ENCODE assay signal across 13 cellular contexts in genomic region chr5:123450114-123450513, GRCh38. TPM values are rescaled to one million over a fixed set of nuclear protein-coding genes. Genes with fewer than 3 reads are reported as not detected.
A peak's percentile ranks its signal among the peaks of the same experiment; 100 is the strongest.
DNase-seq lines count a peak whose midpoint lies in the region; ATAC-seq and TF ChIP-seq lines count a peak whose summit lies in the region.
"Had no signal": no experiment of that assay in that cellular context is flagged by ENCODE, and none has a peak within 500 bp of the region (broad histone marks: within the 10 kb centered on the region; RNA-seq: fewer than 3 reads in every experiment).

No MANE protein-coding gene starts in this region.

- H3K27ac Mint-ChIP-seq in mesothelial cell of epicardium: peak overlapping the region; percentile 70
- H3K27ac Mint-ChIP-seq: activated naive CD4-positive, alpha-beta T cell treated with anti-CD3 and anti-CD28 coated beads, Interleukin-2, amount 50 U/mL, for 24 hours; HFFc6 had no signal

- intact Hi-C loops in heart left ventricle (cut with DNase I): no loop called here

- no peaks in the 10 kb centered on the region for H3K36me3 ChIP-seq in heart left ventricle
- H3K36me3 ChIP-seq: BLaER1 treated with 17β-estradiol and CSF1 and Interleukin-3, amounts not matched to agents 10 nM and 100 nM; stomach; upper lobe of left lung had no signal

- H3K27me3 ChIP-seq in heart left ventricle: no peaks in the 10 kb centered on the region
- H3K27me3 ChIP-seq: BLaER1 treated with 17β-estradiol and CSF1 and Interleukin-3, amounts not matched to agents 10 nM and 100 nM; stomach; upper lobe of left lung had no signal

- no peaks in the 10 kb centered on the region for H3K36me3 Mint-ChIP-seq in mesothelial cell of epicardium
- H3K36me3 Mint-ChIP-seq: activated naive CD4-positive, alpha-beta T cell treated with anti-CD3 and anti-CD28 coated beads, Interleukin-2, amount 50 U/mL, for 24 hours had no signal

- TF ChIP-seq POLR2A in heart left ventricle (IDR thresholded peaks at IDR 0.05): no peak

- ATAC-seq in HG02885 (IDR thresholded peaks at IDR 0.05; ENCODE audit: poor library complexity, unreplicated experiment): peak; percentile 43
- no peak for ATAC-seq in GM18909 (IDR thresholded peaks at IDR 0.05; ENCODE audit: poor library complexity, unreplicated experiment)
- no peak for ATAC-seq in heart left ventricle

- peaks cover 0 to 9% (median 0%) of the 10 kb centered on the region in 12 donors for H3K4me1 ChIP-seq in heart left ventricle
- H3K4me1 ChIP-seq: stomach had no signal

- no peaks in the 10 kb centered on the region for H3K9me3 Mint-ChIP-seq in mesothelial cell of epicardium
- H3K9me3 Mint-ChIP-seq: activated naive CD4-positive, alpha-beta T cell treated with anti-CD3 and anti-CD28 coated beads, Interleukin-2, amount 50 U/mL, for 24 hours; HFFc6 had no signal

- no peaks in the 10 kb centered on the region for H3K27me3 Mint-ChIP-seq in mesothelial cell of epicardium (ENCODE audit: low read depth)
- H3K27me3 Mint-ChIP-seq: activated naive CD4-positive, alpha-beta T cell treated with anti-CD3 and anti-CD28 coated beads, Interleukin-2, amount 50 U/mL, for 24 hours had no signal

- no peak for TF ChIP-seq CTCF in mesothelial cell of epicardium (IDR thresholded peaks at IDR 0.05; ENCODE audit: unreplicated experiment)
- TF ChIP-seq CTCF in heart left ventricle (IDR thresholded peaks at IDR 0.05): no peak

- WGBS in heart left ventricle, 4 donors: 21 to 59% (median 46%) methylated on average over 1 of the region's 1 CpG

- DNase-seq in NCI-H2171 treated with DMSO at 0.1 percent for 48 hours (lab: John Stamatoyannopoulos, UW) (peak; percentile 37), NCI-H2171 (lab: John Stamatoyannopoulos, UW) (no peak), OCI-M1 (lab: John Stamatoyannopoulos, UW) (peak; percentile 0), mesothelial cell of epicardium (ENCODE audit: low spot score in 2 of 2, unreplicated experiment in 2 of 2) (no peak), heart left ventricle (no peak)
- DNase-seq in activated CD8-positive, alpha-beta memory T cell treated with anti-CD3 and anti-CD28 coated beads, Interleukin-2, amount 50 U/mL, for 48 hours: no peak
- DNase-seq: HFFc6, stomach, upper lobe of left lung had no signal

- no peaks in the 10 kb centered on the region for H3K9me3 ChIP-seq in heart left ventricle
- H3K9me3 ChIP-seq: BLaER1 treated with 17β-estradiol and CSF1 and Interleukin-3, amounts not matched to agents 10 nM and 100 nM; stomach; upper lobe of left lung had no signal

- peaks cover 32% of the 10 kb centered on the region for H3K4me1 Mint-ChIP-seq in mesothelial cell of epicardium

- H3K4me3 Mint-ChIP-seq in mesothelial cell of epicardium: no peak overlapping the region
- H3K4me3 Mint-ChIP-seq: activated naive CD4-positive, alpha-beta T cell treated with anti-CD3 and anti-CD28 coated beads, Interleukin-2, amount 50 U/mL, for 24 hours; HFFc6 had no signal

- H3K4me3 ChIP-seq in heart left ventricle: no peak overlapping the region
- H3K4me3 ChIP-seq: BLaER1 treated with 17β-estradiol and CSF1 and Interleukin-3, amounts not matched to agents 10 nM and 100 nM; stomach; upper lobe of left lung had no signal

- H3K27ac ChIP-seq in heart left ventricle: no peak overlapping the region
- H3K27ac ChIP-seq: BLaER1 treated with 17β-estradiol and CSF1 and Interleukin-3, amounts not matched to agents 10 nM and 100 nM; stomach; upper lobe of left lung had no signal

RNA-seq across cellular contexts. Expression of gene CEP120, which starts 26.9 kb away (rescaled TPM):
- 23.0 to 27.9 TPM (median 23.4 TPM) in 3 replicates for total RNA-seq in mesothelial cell of epicardium
- total RNA-seq in heart left ventricle: 10 to 100 TPM; 10.3 to 16.5 (median 12.4) TPM
- polyA plus RNA-seq in heart left ventricle: 1 to 10 TPM; 2.8 to 6.4 TPM

Comparison
In these comparisons a context has a peak if more than half of its experiments do, and no peak if none do; other contexts are left out.
1. DNase-seq: peak in NCI-H2171 treated with DMSO at 0.1 percent for 48 hours (single experiment) and OCI-M1 (single experiment); none in NCI-H2171 (single experiment), mesothelial cell of epicardium (0 of 2), activated CD8-positive, alpha-beta memory T cell treated with anti-CD3 and anti-CD28 coated beads, Interleukin-2, amount 50 U/mL, for 48 hours (single experiment) and heart left ventricle (0 of 5).